Comparison of ENCODE assay signal across 12 cellular contexts in the genomic region with DNA sequence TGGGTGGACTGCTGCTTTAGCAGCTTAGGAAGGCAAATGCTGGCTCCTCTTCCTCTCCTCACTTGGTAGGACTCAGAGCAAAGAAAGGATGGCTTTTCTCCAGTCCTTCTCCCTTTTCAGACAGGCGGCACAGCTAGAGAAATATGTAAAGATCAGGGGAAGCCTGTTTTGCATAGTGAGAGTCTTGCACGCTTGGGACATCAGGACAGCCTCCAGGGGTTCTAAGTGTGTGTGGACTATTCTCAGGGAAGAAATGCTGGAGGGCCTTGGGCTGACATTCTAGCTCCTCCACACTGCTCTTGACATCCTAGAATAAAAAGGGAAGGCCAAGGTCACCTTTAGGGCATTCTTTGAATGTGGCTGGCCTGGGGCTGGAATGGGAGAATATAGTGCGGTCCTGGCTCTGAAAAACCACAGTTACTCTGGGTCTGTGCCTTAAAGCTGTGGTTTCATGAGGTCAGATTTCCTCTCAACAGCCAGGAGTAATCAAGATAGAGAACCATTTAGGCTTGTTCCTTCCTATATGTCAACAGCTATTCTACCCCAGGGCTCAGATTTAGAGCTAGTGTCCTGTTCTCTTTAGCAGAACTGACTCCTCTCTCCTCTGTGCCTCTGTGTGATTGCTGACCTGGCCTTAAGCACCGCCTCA. TPM values are rescaled to one million over a fixed set of nuclear protein-coding genes. Genes with fewer than 3 reads are reported as not detected.
DNase-seq lines count a peak whose midpoint lies in the region; ATAC-seq and TF ChIP-seq lines count a peak whose summit lies in the region.
"Had no signal": no experiment of that assay in that cellular context is flagged by ENCODE, and none has a peak within 500 bp of the region (broad histone marks: within the 10 kb centered on the region; RNA-seq: fewer than 3 reads in every experiment).

No MANE protein-coding gene starts in this region.

- CTCF ChIA-PET in MCF 10A (lab: Yijun Ruan, JAX) = interaction anchor here (0.5 to 1.0 kb wide), 3 partner anchors 9 to 175 kb away, joined by 3 to 4 read pairs (median 3); no protein-coding TSS in a partner anchor

- H3K9me3 Mint-ChIP-seq in MCF 10A (ENCODE audit: unreplicated experiment) = no peaks in the 10 kb centered on the region
- H3K9me3 Mint-ChIP-seq: nephron progenitor cell had no signal

- H3K4me3 Mint-ChIP-seq in MCF 10A (ENCODE audit: unreplicated experiment) = no peak overlapping the region
- H3K4me3 Mint-ChIP-seq: CD14-positive monocyte, nephron progenitor cell had no signal

- POLR2A ChIA-PET in MCF 10A (lab: Yijun Ruan, JAX) = no interaction called here

- TF ChIP-seq POLR2A in breast epithelium (IDR thresholded peaks at IDR 0.05) (no peak), NB4 (IDR thresholded peaks at IDR 0.05; ENCODE audit: extremely low read depth, insufficient read length) (no peak)

- no peaks in the 10 kb centered on the region for H3K4me1 Mint-ChIP-seq in MCF 10A (ENCODE audit: insufficient read depth, unreplicated experiment)
- H3K4me1 Mint-ChIP-seq: nephron progenitor cell had no signal

- no TSS peak for BruUV-seq in MCF 10A (replicated peaks; lab: Mats Ljungman, UMichigan)

- TF ChIP-seq CTCF in MCF 10A (IDR thresholded peaks at IDR 0.05; ENCODE audit: unreplicated experiment) (no peak), breast epithelium (IDR thresholded peaks at IDR 0.05) (no peak), NB4 (IDR thresholded peaks at IDR 0.05; ENCODE audit: low read depth, low read length) (no peak), upper lobe of right lung (IDR thresholded peaks at IDR 0.05) (no peak)

- H3K27me3 ChIP-seq in breast epithelium (no peaks in the 10 kb centered on the region), upper lobe of right lung (no peaks in the 10 kb centered on the region)

- H3K27me3 Mint-ChIP-seq in MCF 10A (ENCODE audit: insufficient read depth, unreplicated experiment) = no peaks in the 10 kb centered on the region

- H3K27ac ChIP-seq in breast epithelium = no peak overlapping the region
- H3K27ac ChIP-seq in upper lobe of right lung = no peak overlapping the region

- H3K9me3 ChIP-seq in breast epithelium (no peaks in the 10 kb centered on the region), upper lobe of right lung (no peaks in the 10 kb centered on the region)

- no peaks in the 10 kb centered on the region for H3K36me3 ChIP-seq in breast epithelium
- no peaks in the 10 kb centered on the region for H3K36me3 ChIP-seq in upper lobe of right lung

- H3K4me3 ChIP-seq in breast epithelium (no peak overlapping the region), NB4 (ENCODE audit: low read depth, low read length) (no peak overlapping the region), upper lobe of right lung (no peak overlapping the region)

- ATAC-seq in upper lobe of right lung (peak; percentile 19), GM19324 (IDR thresholded peaks at IDR 0.05; ENCODE audit: low FRiP score, unreplicated experiment) (no peak), HG02623 (IDR thresholded peaks at IDR 0.05; ENCODE audit: unreplicated experiment) (no peak)

- DNase-seq in MCF 10A (ENCODE audit: unreplicated experiment) (peak; percentile 0), breast epithelium (ENCODE audit: low spot score in 2 of 2) (no peak), NB4 (ENCODE audit: low read depth) (peak; percentile 75), astrocyte of the hippocampus (ENCODE audit: low read depth, low spot score) (peak; percentile 62), upper lobe of right lung (no peak), NCI-H446 treated with DMSO at 0.1 percent for 48 hours (lab: John Stamatoyannopoulos, UW) (no peak)
- DNase-seq: nephron progenitor cell; stimulated activated CD4-positive, alpha-beta T cell treated with anti-CD3 and anti-CD28 coated beads, Interleukin-4, amount 100 ng/mL, for 1 hour had no signal

- intact Hi-C loops in MCF 10A (cut with micrococcal nuclease) (no loop called here), breast epithelium (cut with DNase I; ENCODE audit: low total_unique reads) (no loop called here), upper lobe of right lung (cut with DNase I) (no loop called here)

- H3K27ac Mint-ChIP-seq in MCF 10A (ENCODE audit: low read depth, unreplicated experiment) = no peak overlapping the region
- H3K27ac Mint-ChIP-seq: nephron progenitor cell had no signal

- H3K4me1 ChIP-seq in breast epithelium (no peaks in the 10 kb centered on the region), upper lobe of right lung (no peaks in the 10 kb centered on the region)

- H3K36me3 Mint-ChIP-seq in MCF 10A (ENCODE audit: insufficient read depth, unreplicated experiment) = no peaks in the 10 kb centered on the region
- H3K36me3 Mint-ChIP-seq: CD14-positive monocyte had no signal

RNA-seq across cellular contexts. Expression of a gene that starts 24.3 kb away (rescaled TPM):
- not detected in 2 replicates for total RNA-seq in MCF 10A (2022)
- total RNA-seq in breast epithelium = 1 to 10 TPM in 1 of 3 donors, under 1 TPM in 1, not detected in 1; 0.66 to 7.2 TPM
- 1.4 TPM for total RNA-seq in upper lobe of right lung
- total RNA-seq: bronchial epithelial cell had no signal

RNA-seq across cellular contexts. Expression of a gene that starts 41.2 kb away (rescaled TPM):
- total RNA-seq in MCF 10A (2022) = 53.2 and 58.7 TPM in 2 replicates
- total RNA-seq in breast epithelium = 10 to 100 TPM; 42.1 to 63.4 (median 53.4) TPM
- 61.6 TPM for total RNA-seq in upper lobe of right lung

RNA-seq across cellular contexts. Expression of a gene that starts 54.0 kb away (rescaled TPM):
- total RNA-seq in MCF 10A (2022) (63.0 TPM in 2 replicates), breast epithelium (10 to 100 TPM; 48.5 to 68.1 (median 63.9) TPM), upper lobe of right lung (56.2 TPM)

RNA-seq across cellular contexts. Expression of a gene that starts 54.3 kb away (rescaled TPM):
- total RNA-seq in MCF 10A (2022) (2.4 TPM in 2 replicates), breast epithelium (1 to 10 TPM; 1.6 to 3.8 (median 2.3) TPM), upper lobe of right lung (2.9 TPM)

Comparison
In these comparisons a context has a peak if more than half of its experiments do, and no peak if none do; other contexts are left out.
1. DNase-seq: peak in MCF 10A (single experiment), NB4 (single experiment) and astrocyte of the hippocampus (single experiment); none in breast epithelium (0 of 2), upper lobe of right lung (single experiment) and NCI-H446 treated with DMSO at 0.1 percent for 48 hours (single experiment).